Comparison of ENCODE assay signal across 19 cellular contexts in the genomic region with DNA sequence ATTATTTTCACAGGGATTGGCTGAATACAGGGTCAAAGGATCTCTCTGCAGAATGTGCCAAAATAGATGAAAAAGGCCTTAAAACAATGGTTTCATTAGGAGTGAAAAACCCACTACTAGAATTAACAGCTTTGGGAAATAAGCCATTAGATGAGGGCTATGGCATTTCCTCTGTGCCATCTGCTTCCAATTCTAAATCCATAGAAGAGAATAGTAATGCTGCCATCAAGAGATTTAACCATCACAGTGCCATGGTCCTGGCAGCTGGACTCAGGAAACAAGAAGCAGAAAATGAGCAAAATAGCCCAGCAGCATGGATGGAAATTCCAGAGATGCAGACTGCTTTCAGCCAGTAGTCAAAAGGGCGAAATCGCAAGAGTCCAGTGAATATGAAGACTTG.
DNase-seq lines count a peak whose midpoint lies in the region; ATAC-seq, FAIRE-seq and TF ChIP-seq lines count a peak whose summit lies in the region.
"Had no signal": no experiment of that assay in that cellular context is flagged by ENCODE, and none has a peak within 500 bp of the region (broad histone marks: within the 10 kb centered on the region; RNA-seq: fewer than 3 reads in every experiment).

No MANE protein-coding gene starts in this region.

- no peak overlapping the region for H2BK20ac ChIP-seq in H9 (ENCODE audit: low read depth, low read length, poor library complexity, severe bottlenecking)

- no peaks in the 10 kb centered on the region for H3K23me2 ChIP-seq in H9 (ENCODE audit: insufficient read length, low read depth, low read length, poor library complexity, severe bottlenecking)

- no peak overlapping the region for H3K4ac ChIP-seq in H9 (ENCODE audit: low read depth, low read length)

- no peaks in the 10 kb centered on the region; the same call in 1 of the 2 replicates for H3K9me2 ChIP-seq in GM23248 (ENCODE audit: insufficient read depth)

- no peaks in the 10 kb centered on the region for H3K79me1 ChIP-seq in H9 (ENCODE audit: insufficient read depth, low read depth, low read length, poor library complexity, severe bottlenecking)

- H2AFZ ChIP-seq in GM23248 (peak overlapping the region; percentile 68), H9 (ENCODE audit: low read length) (no peak overlapping the region)

- in situ Hi-C loops in GM23248 (cut with MboI): no loop called here

- no peaks in the 10 kb centered on the region for H3K9me3 ChIP-seq in GM23248 (ENCODE audit: low read depth)
- no peaks in the 10 kb centered on the region for H3K9me3 ChIP-seq in H9 (ENCODE audit: control insufficient read depth, low read depth, low read length)
- no peaks in the 10 kb centered on the region for H3K9me3 ChIP-seq in vagina
- H3K9me3 ChIP-seq: Caco-2, HAP-1 had no signal

- no peak for TF ChIP-seq POLR2A in vagina (IDR thresholded peaks at IDR 0.05)

- H3K36me3 Mint-ChIP-seq in H9 (ENCODE audit: insufficient read depth in 1 of 3, low read depth in 3 of 3): peaks cover 0 to 4% (median 0%) of the 10 kb centered on the region in 3 experiments; a peak in 2 of 7 replicates
- H3K36me3 Mint-ChIP-seq: IgD-negative memory B cell had no signal

- no peak overlapping the region for H3K27ac ChIP-seq in GM23248
- H3K27ac ChIP-seq in H9 (ENCODE audit: insufficient read length, low read depth, low read length): no peak overlapping the region
- no peak overlapping the region for H3K27ac ChIP-seq in vagina
- H3K27ac ChIP-seq: C4-2B had no signal

- H3K79me2 ChIP-seq in GM23248 (ENCODE audit: insufficient read depth) (no peaks in the 10 kb centered on the region), H9 (ENCODE audit: insufficient read depth, low read length) (no peaks in the 10 kb centered on the region)

- WGBS in GM23248 (ENCODE audit: low coverage in 1 of 2, low lambda C conversion rate in 2 of 2, missing lambda C conversion rate in 2 of 2), 2 experiments: 66 to 71% methylated on average over 2 of the region's 2 CpGs
- no CpG with 5 or more reads among the region's 2 CpGs for whole genome bisulfite sequencing in H9 (ENCODE audit: extremely low coverage, insufficient read length, low lambda C conversion rate)

- H3K9ac ChIP-seq in GM23248: no peak overlapping the region
- no peak overlapping the region for H3K9ac ChIP-seq in H9 (ENCODE audit: extremely low read depth, insufficient read length, low read length)

- H3K4me3 ChIP-seq in GM23248: no peak overlapping the region; the same call in 1 of the 2 replicates
- H3K4me3 ChIP-seq in vagina: no peak overlapping the region
- H3K4me3 ChIP-seq: HAP-1 had no signal

- no peaks in the 10 kb centered on the region for H4K20me1 ChIP-seq in GM23248 (ENCODE audit: insufficient read depth)
- no peaks in the 10 kb centered on the region for H4K20me1 ChIP-seq in H9 (ENCODE audit: control insufficient read depth, insufficient read depth, insufficient read length)

- H3K36me3 ChIP-seq in GM23248 (ENCODE audit: low read depth) (no peaks in the 10 kb centered on the region), vagina (no peaks in the 10 kb centered on the region)
- H3K36me3 ChIP-seq: HAP-1 had no signal

- H3K4me1 ChIP-seq in GM23248 (ENCODE audit: insufficient read depth) (peaks cover 5% of the 10 kb centered on the region; the same call in 1 of the 2 replicates), H9 (ENCODE audit: insufficient read depth, low read length) (no peaks in the 10 kb centered on the region; the same call in 1 of the 2 replicates), vagina (no peaks in the 10 kb centered on the region)
- H3K4me1 ChIP-seq: Caco-2, HAP-1 had no signal

- intact Hi-C loops in vagina (cut with DNase I): no loop called here

- no peak overlapping the region for H2BK120ac ChIP-seq in H9 (ENCODE audit: low read depth, low read length, poor library complexity, severe bottlenecking)

- no peak overlapping the region for H3K14ac ChIP-seq in H9 (ENCODE audit: insufficient read depth, low read length)

- TF ChIP-seq CTCF in D721Med (IDR thresholded peaks at IDR 0.05; ENCODE audit: insufficient read depth, missing control alignments) (peak; percentile 5), H9 (conservative IDR thresholded peaks at IDR 0.05) (no peak), vagina (IDR thresholded peaks at IDR 0.05) (no peak)

- H3T11ph ChIP-seq in H9 (ENCODE audit: low read length): no peak overlapping the region

- H2BK5ac ChIP-seq in H9 (ENCODE audit: insufficient read length, low read length): no peak overlapping the region

- no peak overlapping the region for H3K4me3 Mint-ChIP-seq in H9
- H3K4me3 Mint-ChIP-seq: CD4-positive, alpha-beta T cell; IgD-negative memory B cell had no signal

- H4K8ac ChIP-seq in H9 (replicated peaks; ENCODE audit: insufficient read length, low read depth, low read length): no peak overlapping the region

- H3K4me1 Mint-ChIP-seq in H9: peaks cover 4 to 9% of the 10 kb centered on the region in 2 experiments
- H3K4me1 Mint-ChIP-seq: IgD-negative memory B cell had no signal

- peaks cover 2% of the 10 kb centered on the region in 2 experiments; a peak in 2 of 5 replicates for H3K9me3 Mint-ChIP-seq in H9
- H3K9me3 Mint-ChIP-seq: CD4-positive, alpha-beta T cell; IgD-negative memory B cell had no signal

- H3K4me2 ChIP-seq in GM23248 (ENCODE audit: unreplicated experiment) (peak overlapping the region; percentile 30), H9 (ENCODE audit: insufficient read depth, insufficient read length, low read length) (no peak overlapping the region)

- no peak overlapping the region for H3K56ac ChIP-seq in H9 (ENCODE audit: insufficient read length, low read depth, low read length)

- H3K27me3 Mint-ChIP-seq in H9 (ENCODE audit: low read depth): no peaks in the 10 kb centered on the region
- H3K27me3 Mint-ChIP-seq: CD4-positive, alpha-beta T cell had no signal

- H3K27ac Mint-ChIP-seq in H9: no peak overlapping the region
- H3K27ac Mint-ChIP-seq: CD4-positive, alpha-beta T cell; IgD-negative memory B cell had no signal

- no peak for FAIRE-seq in D721Med (lab: Jason Lieb, UNC)
- FAIRE-seq: A204.1, G401.6, GM12891, H1, HepG2 had no signal

- H4K91ac ChIP-seq in H9 (ENCODE audit: insufficient read length, low read depth, low read length): no peak overlapping the region

- no peak overlapping the region for H2BK12ac ChIP-seq in H9 (ENCODE audit: insufficient read length, low read depth, low read length)

- H2AK5ac ChIP-seq in H9 (ENCODE audit: insufficient read length, low read length): no peak overlapping the region

- H3K27me3 ChIP-seq in GM23248 (replicated peaks; ENCODE audit: insufficient read depth) (no peaks in the 10 kb centered on the region; the same call in 1 of the 2 replicates), H9 (ENCODE audit: insufficient read depth, low read length) (no peaks in the 10 kb centered on the region), vagina (no peaks in the 10 kb centered on the region)

- no peak overlapping the region for H3K18ac ChIP-seq in H9 (ENCODE audit: insufficient read length, low read depth, low read length)

- DNase-seq in D721Med (ENCODE audit: insufficient read length, low spot score) (no peak), GM23248 (no peak), H9 (no peak), vagina (ENCODE audit: extremely low spot score in 2 of 2) (no peak)
- DNase-seq: AML-193; Caco-2; CD4-positive, alpha-beta T cell; DMS53; KBM-7 had no signal

- H3F3A ChIP-seq in GM23248 (ENCODE audit: insufficient read depth): no peaks in the 10 kb centered on the region

- H2BK15ac ChIP-seq in H9 (ENCODE audit: low read depth, low read length): no peak overlapping the region

- no peak overlapping the region for H4K5ac ChIP-seq in H9 (ENCODE audit: insufficient read length, low read depth, low read length)

- no peak overlapping the region for H3K23ac ChIP-seq in H9 (ENCODE audit: insufficient read length, low read depth, low read length)

- ATAC-seq in SK-N-SH treated with all-trans-retinoic acid at 6 μM for 48 hours: peak; percentile 64
- ATAC-seq in GM18907 (IDR thresholded peaks at IDR 0.05; ENCODE audit: unreplicated experiment): no peak
- ATAC-seq: HepG2 had no signal

TF ChIP-seq in SK-N-SH treated with all-trans-retinoic acid at 6 μM for 48 hours, 23 proteins besides CTCF, POLR2A, EP300 and RAD21:
- TF ChIP-seq GLIS3 (CRISPR knock-in tag; IDR thresholded peaks at IDR 0.05): no peak
- TF ChIP-seq SNAI2 (CRISPR knock-in tag; IDR thresholded peaks at IDR 0.05): no peak
- TF ChIP-seq, protein P1, sequence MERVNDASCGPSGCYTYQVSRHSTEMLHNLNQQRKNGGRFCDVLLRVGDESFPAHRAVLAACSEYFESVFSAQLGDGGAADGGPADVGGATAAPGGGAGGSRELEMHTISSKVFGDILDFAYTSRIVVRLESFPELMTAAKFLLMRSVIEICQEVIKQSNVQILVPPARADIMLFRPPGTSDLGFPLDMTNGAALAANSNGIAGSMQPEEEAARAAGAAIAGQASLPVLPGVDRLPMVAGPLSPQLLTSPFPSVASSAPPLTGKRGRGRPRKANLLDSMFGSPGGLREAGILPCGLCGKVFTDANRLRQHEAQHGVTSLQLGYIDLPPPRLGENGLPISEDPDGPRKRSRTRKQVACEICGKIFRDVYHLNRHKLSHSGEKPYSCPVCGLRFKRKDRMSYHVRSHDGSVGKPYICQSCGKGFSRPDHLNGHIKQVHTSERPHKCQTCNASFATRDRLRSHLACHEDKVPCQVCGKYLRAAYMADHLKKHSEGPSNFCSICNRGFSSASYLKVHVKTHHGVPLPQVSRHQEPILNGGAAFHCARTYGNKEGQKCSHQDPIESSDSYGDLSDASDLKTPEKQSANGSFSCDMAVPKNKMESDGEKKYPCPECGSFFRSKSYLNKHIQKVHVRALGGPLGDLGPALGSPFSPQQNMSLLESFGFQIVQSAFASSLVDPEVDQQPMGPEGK (CRISPR knock-in tag; IDR thresholded peaks at IDR 0.05; ENCODE audit: borderline replicate concordance): no peak
- no peak for TF ChIP-seq RARB (CRISPR knock-in tag; IDR thresholded peaks at IDR 0.05)
- no peak for TF ChIP-seq ISL1 (CRISPR knock-in tag; IDR thresholded peaks at IDR 0.05)
